In the genomic region with DNA sequence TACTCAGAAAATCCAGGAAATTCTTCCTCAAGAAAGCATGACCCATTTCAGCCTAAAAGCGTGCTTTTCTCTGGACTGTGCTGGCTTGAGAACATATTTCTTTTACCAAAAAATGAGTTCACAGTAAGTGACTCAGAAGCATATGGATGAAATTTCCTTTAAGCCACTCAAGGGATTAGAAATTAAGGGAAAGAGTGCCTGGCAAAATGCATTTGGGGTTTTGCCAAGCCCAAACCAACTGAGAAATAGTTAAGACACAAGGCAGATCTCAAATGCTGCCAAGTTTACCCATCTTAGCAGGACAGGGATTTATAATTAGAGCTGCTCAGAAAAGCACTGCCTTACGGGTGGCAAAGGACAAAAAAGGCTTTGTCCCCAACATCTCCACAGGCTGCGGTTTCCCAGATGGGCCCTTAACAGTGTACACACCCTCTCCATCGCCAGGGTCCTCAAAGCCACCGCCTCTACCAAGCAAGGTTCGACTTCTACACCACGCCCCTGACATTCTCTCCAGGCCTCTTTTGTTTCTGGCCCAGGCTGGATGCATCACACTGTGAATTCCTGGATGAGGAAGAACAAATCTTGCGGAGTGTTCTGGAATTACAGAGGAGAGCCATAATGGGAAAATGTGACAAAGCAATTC, we compare ENCODE assay signal across 12 cellular contexts. TPM values are rescaled to one million over a fixed set of nuclear protein-coding genes. Genes with fewer than 3 reads are reported as not detected.
DNase-seq lines count a peak whose midpoint lies in the region; ATAC-seq and TF ChIP-seq lines count a peak whose summit lies in the region.
"Had no signal": no experiment of that assay in that cellular context is flagged by ENCODE, and none has a peak within 500 bp of the region (broad histone marks: within the 10 kb centered on the region; RNA-seq: fewer than 3 reads in every experiment).

No MANE protein-coding gene starts in this region.

- CTCF ChIA-PET in activated CD4-positive, alpha-beta memory T cell treated with anti-CD3 and anti-CD28 coated beads for 36 hours (lab: Charles Lee) = no interaction called here

- DNase-seq in heart right ventricle (no peak), cardiac septum (ENCODE audit: low spot score) (no peak), breast epithelium (ENCODE audit: low spot score in 2 of 2) (peak in 1 of 2 donors; percentile 31), lower lobe of right lung (no peak), aorta (peak in 1 of 2 donors; percentile 56), endothelial cell (ENCODE audit: low spot score) (no peak)
- no peak for DNase-seq in activated naive CD4-positive, alpha-beta T cell treated with anti-CD3 and anti-CD28 coated beads, Interleukin-2, amount 50 U/mL, for 16 hours
- DNase-seq in activated CD4-positive, alpha-beta memory T cell treated with anti-CD3 and anti-CD28 coated beads for 36 hours = no peak
- DNase-seq: activated CD8-positive, alpha-beta memory T cell treated with anti-CD3 and anti-CD28 coated beads for 24 hours; ovary had no signal

- H3K36me3 ChIP-seq in heart right ventricle (no peaks in the 10 kb centered on the region), breast epithelium (no peaks in the 10 kb centered on the region), lower lobe of right lung (no peaks in the 10 kb centered on the region), aorta (ENCODE audit: control insufficient read depth in 1 of 2, insufficient read depth in 2 of 2, low read length in 1 of 2) (no peaks in the 10 kb centered on the region)
- H3K36me3 ChIP-seq: ovary, upper lobe of left lung had no signal

- H3K4me1 ChIP-seq in heart right ventricle (peaks cover 0 to 19% (median 2%) of the 10 kb centered on the region in 9 donors), breast epithelium (peaks cover 0 to 3% of the 10 kb centered on the region in 2 donors), lower lobe of right lung (peaks cover 15% of the 10 kb centered on the region), aorta (ENCODE audit: control insufficient read depth in 1 of 2, insufficient read depth in 2 of 2, low read length in 2 of 2) (no peaks in the 10 kb centered on the region)

- no peaks in the 10 kb centered on the region for H3K9me3 ChIP-seq in heart right ventricle
- H3K9me3 ChIP-seq in breast epithelium = no peaks in the 10 kb centered on the region
- H3K9me3 ChIP-seq in lower lobe of right lung = no peaks in the 10 kb centered on the region
- H3K9me3 ChIP-seq in aorta (ENCODE audit: control insufficient read depth, low read length) = no peaks in the 10 kb centered on the region
- H3K9me3 ChIP-seq: ovary, upper lobe of left lung had no signal

- H3K36me3 Mint-ChIP-seq in activated CD4-positive, alpha-beta memory T cell treated with anti-CD3 and anti-CD28 coated beads for 36 hours = no peaks in the 10 kb centered on the region
- H3K36me3 Mint-ChIP-seq in endothelial cell (ENCODE audit: low read depth, unreplicated experiment) = no peaks in the 10 kb centered on the region

- H3K9me3 Mint-ChIP-seq in activated CD4-positive, alpha-beta memory T cell treated with anti-CD3 and anti-CD28 coated beads for 36 hours = no peaks in the 10 kb centered on the region
- no peaks in the 10 kb centered on the region for H3K9me3 Mint-ChIP-seq in endothelial cell (ENCODE audit: unreplicated experiment)

- no peak overlapping the region for H3K4me3 Mint-ChIP-seq in activated CD4-positive, alpha-beta memory T cell treated with anti-CD3 and anti-CD28 coated beads for 36 hours
- H3K4me3 Mint-ChIP-seq in endothelial cell (ENCODE audit: unreplicated experiment) = no peak overlapping the region

- TF ChIP-seq POLR2A in breast epithelium (IDR thresholded peaks at IDR 0.05) = no peak

- peaks cover 9% of the 10 kb centered on the region for H3K4me1 Mint-ChIP-seq in activated CD4-positive, alpha-beta memory T cell treated with anti-CD3 and anti-CD28 coated beads for 36 hours (ENCODE audit: low read depth)
- H3K4me1 Mint-ChIP-seq in endothelial cell (ENCODE audit: unreplicated experiment) = peaks cover 25% of the 10 kb centered on the region

- H3K27ac ChIP-seq in heart right ventricle (peak overlapping the region in 2 of 10 donors; percentile 4 to 49), breast epithelium (peak overlapping the region; percentile 63 to 81), lower lobe of right lung (no peak overlapping the region), aorta (ENCODE audit: low read depth in 1 of 2, low read length in 2 of 2) (no peak overlapping the region)
- H3K27ac ChIP-seq: epithelial cell of prostate, ovary, upper lobe of left lung had no signal

- ATAC-seq in heart right ventricle (peak in 7 of 8 donors; percentile 13 to 62 (median 45)), lower lobe of right lung (peak; percentile 33 to 50), aorta (ENCODE audit: low FRiP score) (peak; percentile 66)

- intact Hi-C loops in heart right ventricle (cut with DNase I) = loop anchor here in 7 of 10 donors (5.0 to 10.0 kb wide), 5 partner anchors 52 to 112 kb away; no protein-coding TSS in a partner anchor
- intact Hi-C loops in cardiac septum (cut with DNase I) = no loop called here
- intact Hi-C loops in breast epithelium (cut with DNase I; ENCODE audit: low total_unique reads) = no loop called here
- intact Hi-C loops in lower lobe of right lung (cut with DNase I) = no loop called here
- intact Hi-C loops in aorta (cut with DNase I) = no loop called here
- intact Hi-C loops in activated CD4-positive, alpha-beta memory T cell treated with anti-CD3 and anti-CD28 coated beads for 36 hours (cut with micrococcal nuclease) = no loop called here

- H3K27ac Mint-ChIP-seq in activated CD4-positive, alpha-beta memory T cell treated with anti-CD3 and anti-CD28 coated beads for 36 hours = no peak overlapping the region
- no peak overlapping the region for H3K27ac Mint-ChIP-seq in endothelial cell (ENCODE audit: unreplicated experiment)

- no peak for TF ChIP-seq CTCF in heart right ventricle (IDR thresholded peaks at IDR 0.05)
- no peak for TF ChIP-seq CTCF in breast epithelium (IDR thresholded peaks at IDR 0.05)
- TF ChIP-seq CTCF in lower lobe of right lung (IDR thresholded peaks at IDR 0.05) = no peak
- no peak for TF ChIP-seq CTCF in endothelial cell (IDR thresholded peaks at IDR 0.05; ENCODE audit: unreplicated experiment)

- POLR2A ChIA-PET in activated CD4-positive, alpha-beta memory T cell treated with anti-CD3 and anti-CD28 coated beads for 36 hours (lab: Charles Lee) = no interaction called here

- no peaks in the 10 kb centered on the region for H3K27me3 ChIP-seq in heart right ventricle
- H3K27me3 ChIP-seq in breast epithelium = no peaks in the 10 kb centered on the region
- no peaks in the 10 kb centered on the region for H3K27me3 ChIP-seq in lower lobe of right lung (ENCODE audit: low read depth)
- H3K27me3 ChIP-seq in aorta (ENCODE audit: control insufficient read depth in 1 of 2, insufficient read depth in 2 of 2, low read length in 1 of 2) = no peaks in the 10 kb centered on the region
- H3K27me3 ChIP-seq: ovary, upper lobe of left lung had no signal

- 69 to 75% methylated on average over 8 of the region's 8 CpGs for WGBS in heart right ventricle, 2 donors
- WGBS in aorta, 2 donors = 63 to 64% methylated on average over 8 of the region's 8 CpGs

- H3K27me3 Mint-ChIP-seq in activated CD4-positive, alpha-beta memory T cell treated with anti-CD3 and anti-CD28 coated beads for 36 hours = no peaks in the 10 kb centered on the region
- no peaks in the 10 kb centered on the region for H3K27me3 Mint-ChIP-seq in endothelial cell (ENCODE audit: unreplicated experiment)

- H3K4me3 ChIP-seq in heart right ventricle = no peak overlapping the region
- H3K4me3 ChIP-seq in breast epithelium = no peak overlapping the region
- no peak overlapping the region for H3K4me3 ChIP-seq in lower lobe of right lung
- no peak overlapping the region for H3K4me3 ChIP-seq in aorta (ENCODE audit: low read length in 2 of 2)
- H3K4me3 ChIP-seq: ovary, upper lobe of left lung had no signal

RNA-seq across cellular contexts. Expression of a gene that starts 30.1 kb away (rescaled TPM):
- total RNA-seq in heart right ventricle = 10 to 100 TPM in 2 of 10 donors, 1 to 10 TPM in 7, under 1 TPM in 1; 0.59 to 14.2 (median 1.9) TPM
- 1 to 10 TPM in 1 of 2 donors, under 1 TPM in 1; 0.88 to 6.4 TPM for polyA plus RNA-seq in heart right ventricle
- 0.62 TPM for total RNA-seq in cardiac septum
- 1 to 10 TPM; 4.6 to 8.8 (median 6.4) TPM for total RNA-seq in breast epithelium
- 28.7 TPM for total RNA-seq in lower lobe of right lung
- total RNA-seq in aorta = 1 to 10 TPM; 3.8 to 5.1 TPM
- 1 to 10 TPM; 1.0 to 2.1 TPM for polyA plus RNA-seq in aorta
- under 1 TPM; 0.57 to 0.85 TPM for total RNA-seq in activated CD4-positive, alpha-beta memory T cell treated with anti-CD3 and anti-CD28 coated beads for 36 hours
- total RNA-seq in endothelial cell (ENCODE audit: unreplicated experiment) = 10.6 TPM

RNA-seq across cellular contexts. Expression of a gene that starts 56.6 kb away (rescaled TPM):
- total RNA-seq in heart right ventricle = 1 to 10 TPM; 3.1 to 7.2 (median 5.6) TPM
- polyA plus RNA-seq in heart right ventricle = 1 to 10 TPM; 1.7 to 2.9 TPM
- total RNA-seq in cardiac septum = 5.5 TPM
- 10 to 100 TPM; 10.7 to 18.4 (median 12.5) TPM for total RNA-seq in breast epithelium
- 17.7 TPM for total RNA-seq in lower lobe of right lung
- total RNA-seq in aorta = 10 to 100 TPM; 12.8 to 20.1 TPM
- 1 to 10 TPM; 2.5 to 3.9 TPM for polyA plus RNA-seq in aorta
- 10 to 100 TPM; 12.4 to 13.3 TPM for total RNA-seq in activated CD4-positive, alpha-beta memory T cell treated with anti-CD3 and anti-CD28 coated beads for 36 hours
- 18.4 TPM for total RNA-seq in endothelial cell (ENCODE audit: unreplicated experiment)

Comparison
In these comparisons a context has a peak if more than half of its experiments do, and no peak if none do; other contexts are left out.
1. intact Hi-C loops: an anchor here in heart right ventricle (5.0 to 10.0 kb wide); none called in cardiac septum, breast epithelium, lower lobe of right lung, aorta and activated CD4-positive, alpha-beta memory T cell treated with anti-CD3 and anti-CD28 coated beads for 36 hours.
2. H3K27ac ChIP-seq: peak in breast epithelium (2 of 2); none in lower lobe of right lung (single experiment) and aorta (0 of 2).
3. Peak in every context shown above with its lines, with median percentiles within 50 percentile points of each other: ATAC-seq.